In the genomic region with DNA sequence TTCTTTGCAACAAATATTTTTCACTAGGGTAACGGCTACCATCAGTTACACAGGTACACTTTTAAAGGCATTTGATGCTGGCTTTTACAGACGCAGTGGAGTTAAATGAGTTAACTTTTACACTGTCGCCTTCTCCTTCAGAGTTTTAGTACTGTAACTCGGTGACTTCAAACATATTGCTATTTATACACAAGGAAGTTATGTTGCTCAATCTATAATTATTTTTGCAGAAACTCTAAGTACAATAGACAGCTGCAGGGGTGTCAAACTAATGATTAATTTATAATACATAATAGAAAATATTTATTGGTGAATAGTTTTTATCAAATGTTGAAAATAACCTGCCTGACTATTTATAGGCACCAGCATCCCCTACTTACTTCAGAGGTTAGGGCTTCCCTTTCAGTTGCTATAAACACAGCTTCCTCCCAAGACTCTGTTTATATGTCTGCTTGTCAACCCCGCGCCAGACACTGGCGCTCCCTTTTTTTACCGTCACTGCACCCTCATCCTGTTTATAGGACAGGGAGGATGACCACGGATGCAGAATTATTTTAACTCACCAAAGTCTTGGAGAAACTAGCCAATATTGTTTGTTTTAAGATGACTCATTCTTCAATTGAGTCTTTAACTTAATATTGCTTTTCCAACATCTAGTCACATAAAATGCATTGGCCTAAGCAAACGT, we compare ENCODE assay signal across 16 cellular contexts.
DNase-seq lines count a peak whose midpoint lies in the region; ATAC-seq and TF ChIP-seq lines count a peak whose summit lies in the region.
"Had no signal": no experiment of that assay in that cellular context is flagged by ENCODE, and none has a peak within 500 bp of the region (broad histone marks: within the 10 kb centered on the region; RNA-seq: fewer than 3 reads in every experiment).

No MANE protein-coding gene starts in this region.

- H3K27ac ChIP-seq in right atrium auricular region (no peak overlapping the region), heart left ventricle (peak overlapping the region in 8 of 12 donors; percentile 3 to 54 (median 33))
- H3K27ac ChIP-seq: neutrophil, spleen had no signal

- H3K36me3 ChIP-seq in right atrium auricular region (no peaks in the 10 kb centered on the region), heart left ventricle (no peaks in the 10 kb centered on the region)
- H3K36me3 ChIP-seq: neutrophil, spleen had no signal

- ATAC-seq in Right ventricle myocardium inferior (peak; percentile 64), heart left ventricle (peak; percentile 26 to 84 (median 74)), GM21717 (IDR thresholded peaks at IDR 0.05; ENCODE audit: unreplicated experiment) (no peak), HG02884 (IDR thresholded peaks at IDR 0.05; ENCODE audit: unreplicated experiment) (no peak)

- TF ChIP-seq POLR2A in heart left ventricle (IDR thresholded peaks at IDR 0.05) = no peak

- no peak for TF ChIP-seq CTCF in right atrium auricular region (IDR thresholded peaks at IDR 0.05)
- no peak for TF ChIP-seq CTCF in heart left ventricle (IDR thresholded peaks at IDR 0.05)

- H3K27me3 ChIP-seq in right atrium auricular region = no peaks in the 10 kb centered on the region
- no peaks in the 10 kb centered on the region for H3K27me3 ChIP-seq in heart left ventricle
- H3K27me3 ChIP-seq: neutrophil, spleen had no signal

- H3K4me1 ChIP-seq in right atrium auricular region (peaks cover 0 to 26% of the 10 kb centered on the region in 2 donors), heart left ventricle (peaks cover 3 to 50% (median 37%) of the 10 kb centered on the region in 12 donors)

- DNase-seq in Right ventricle myocardium inferior (ENCODE audit: missing footprints) = no peak
- no peak for DNase-seq in right atrium auricular region (ENCODE audit: low spot score)
- DNase-seq in T1000 (lab: John Stamatoyannopoulos, UW) = peak; percentile 19
- peak in 3 of 5 donors; percentile 26 to 48 (median 46) for DNase-seq in heart left ventricle
- no peak for DNase-seq in amniotic stem cell (lab: John Stamatoyannopoulos, UW)
- no peak for DNase-seq in hippocampal formation (lab: John Stamatoyannopoulos, UW)
- DNase-seq: ACHN, activated gamma-delta T cell, DMS 273 treated with DMSO at 0.1 percent for 48 hours, NCI-H146, NCI-H524 treated with DMSO at 0.1 percent for 48 hours, SHP77, spleen had no signal

- H3K4me3 ChIP-seq in right atrium auricular region (no peak overlapping the region), heart left ventricle (no peak overlapping the region)
- H3K4me3 ChIP-seq: spleen had no signal

- H3K9me3 ChIP-seq in right atrium auricular region (no peaks in the 10 kb centered on the region), heart left ventricle (no peaks in the 10 kb centered on the region)
- H3K9me3 ChIP-seq: neutrophil, spleen had no signal

- intact Hi-C loops in Right ventricle myocardium inferior (cut with DNase I) = loop anchor here (5.0 kb wide), 2 partner anchors 207 to 547 kb away; no protein-coding TSS in a partner anchor
- intact Hi-C loops in heart left ventricle (cut with DNase I) = loop anchor here in 8 of 10 donors (5.0 to 10.0 kb wide), 6 partner anchors 180 to 552 kb away; no protein-coding TSS in a partner anchor

- WGBS in heart left ventricle, 4 donors = 30 to 35% (median 33%) methylated on average over 10 of the region's 10 CpGs

Comparison
In these comparisons a context has a peak if more than half of its experiments do, and no peak if none do; other contexts are left out.
1. DNase-seq: peak in T1000 (single experiment) and heart left ventricle (3 of 5); none in Right ventricle myocardium inferior (single experiment), right atrium auricular region (single experiment), amniotic stem cell (single experiment) and hippocampal formation (0 of 2).
2. H3K27ac ChIP-seq: peak in heart left ventricle (8 of 12); none in right atrium auricular region (0 of 2).
3. ATAC-seq: peak in Right ventricle myocardium inferior (single experiment) and heart left ventricle (4 of 4); none in GM21717 (single experiment) and HG02884 (single experiment).